ENCODE assay signal across 1 cellular context in genomic region chr20:49542514-49542991, GRCh38.
TF ChIP-seq lines count a peak whose summit lies in the region.

No MANE protein-coding gene starts in this region.

TF ChIP-seq in HepG2, 621 proteins besides CTCF, POLR2A, EP300 and RAD21:
- TF ChIP-seq ZNF629 (CRISPR knock-in tag; conservative IDR thresholded peaks at IDR 0.05) (peak; percentile 51; the same call in 1 of the 2 replicates), NRL (CRISPR knock-in tag; IDR thresholded peaks at IDR 0.05; ENCODE audit: borderline replicate concordance) (0 out of 2 replicates have a peak, but pooled peaks have one; percentile 11), HCFC1 (IDR thresholded peaks at IDR 0.05; ENCODE audit: low read depth, low read length) (no peak)
TF ChIP-seq in HepG2: peak in this region for 2.
